Comparison of ENCODE assay signal across 1 cellular context in the genomic region with DNA sequence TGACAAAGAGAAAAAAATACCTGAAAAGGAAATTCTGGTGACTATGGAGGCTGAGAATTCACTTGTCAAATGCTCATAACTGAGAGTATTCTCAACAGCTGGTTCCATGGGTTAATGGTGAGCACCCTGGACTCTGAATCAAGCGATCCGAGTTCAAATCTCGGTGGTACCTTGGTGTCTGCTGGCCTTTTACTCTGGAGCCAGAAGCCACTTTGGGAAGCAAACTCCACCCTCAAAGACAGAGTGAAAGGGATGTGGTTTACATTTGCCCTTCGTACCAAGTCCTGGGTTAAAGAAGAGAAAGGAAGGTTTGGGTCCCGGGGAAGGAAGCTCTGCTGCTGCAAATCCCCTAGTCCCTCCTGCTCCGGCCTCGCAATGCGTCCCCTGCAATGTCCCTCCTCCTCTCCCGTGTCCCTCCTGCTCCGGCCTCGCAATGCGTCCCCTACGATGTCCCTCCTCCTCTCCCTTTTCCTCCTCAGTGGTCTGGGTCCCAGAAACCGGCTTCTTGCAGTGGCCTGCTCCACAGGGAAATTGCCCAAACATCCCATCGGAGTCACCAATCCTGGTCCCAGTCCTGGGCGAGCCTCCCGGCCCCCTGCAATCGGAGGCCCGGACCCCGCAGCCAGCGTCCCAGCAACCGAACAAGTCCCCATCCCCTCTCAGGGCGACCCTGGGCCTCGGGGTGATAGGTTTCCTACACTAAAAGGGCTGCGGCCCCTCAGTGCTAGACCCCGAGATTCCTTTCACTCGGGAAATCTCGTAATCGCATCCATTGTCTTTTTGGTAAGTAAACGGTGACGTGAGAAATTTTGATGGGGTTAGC.
TF ChIP-seq lines count a peak whose summit lies in the region.

No MANE protein-coding gene starts in this region.

TF ChIP-seq in K562, 482 proteins besides CTCF, POLR2A, EP300 and RAD21 (continued from another document):
- TF ChIP-seq, protein P1, sequence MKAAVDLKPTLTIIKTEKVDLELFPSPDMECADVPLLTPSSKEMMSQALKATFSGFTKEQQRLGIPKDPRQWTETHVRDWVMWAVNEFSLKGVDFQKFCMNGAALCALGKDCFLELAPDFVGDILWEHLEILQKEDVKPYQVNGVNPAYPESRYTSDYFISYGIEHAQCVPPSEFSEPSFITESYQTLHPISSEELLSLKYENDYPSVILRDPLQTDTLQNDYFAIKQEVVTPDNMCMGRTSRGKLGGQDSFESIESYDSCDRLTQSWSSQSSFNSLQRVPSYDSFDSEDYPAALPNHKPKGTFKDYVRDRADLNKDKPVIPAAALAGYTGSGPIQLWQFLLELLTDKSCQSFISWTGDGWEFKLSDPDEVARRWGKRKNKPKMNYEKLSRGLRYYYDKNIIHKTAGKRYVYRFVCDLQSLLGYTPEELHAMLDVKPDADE (conservative IDR thresholded peaks at IDR 0.05; ENCODE audit: control insufficient read depth, low read depth, low read length), result no peak; the same call in 1 of the 2 replicates
- TF ChIP-seq ZNF134 (CRISPR knock-in tag; conservative IDR thresholded peaks at IDR 0.05) (no peak), NFIC (IDR thresholded peaks at IDR 0.05) (peak; percentile 22; the same call in 1 of the 2 replicates), ARID2 (IDR thresholded peaks at IDR 0.05) (no peak)
- TF ChIP-seq, protein P2, sequence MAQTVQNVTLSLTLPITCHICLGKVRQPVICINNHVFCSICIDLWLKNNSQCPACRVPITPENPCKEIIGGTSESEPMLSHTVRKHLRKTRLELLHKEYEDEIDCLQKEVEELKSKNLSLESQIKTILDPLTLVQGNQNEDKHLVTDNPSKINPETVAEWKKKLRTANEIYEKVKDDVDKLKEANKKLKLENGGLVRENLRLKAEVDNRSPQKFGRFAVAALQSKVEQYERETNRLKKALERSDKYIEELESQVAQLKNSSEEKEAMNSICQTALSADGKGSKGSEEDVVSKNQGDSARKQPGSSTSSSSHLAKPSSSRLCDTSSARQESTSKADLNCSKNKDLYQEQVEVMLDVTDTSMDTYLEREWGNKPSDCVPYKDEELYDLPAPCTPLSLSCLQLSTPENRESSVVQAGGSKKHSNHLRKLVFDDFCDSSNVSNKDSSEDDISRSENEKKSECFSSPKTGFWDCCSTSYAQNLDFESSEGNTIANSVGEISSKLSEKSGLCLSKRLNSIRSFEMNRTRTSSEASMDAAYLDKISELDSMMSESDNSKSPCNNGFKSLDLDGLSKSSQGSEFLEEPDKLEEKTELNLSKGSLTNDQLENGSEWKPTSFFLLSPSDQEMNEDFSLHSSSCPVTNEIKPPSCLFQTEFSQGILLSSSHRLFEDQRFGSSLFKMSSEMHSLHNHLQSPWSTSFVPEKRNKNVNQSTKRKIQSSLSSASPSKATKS (CRISPR knock-in tag; IDR thresholded peaks at IDR 0.05), result no peak
- TF ChIP-seq, protein P3, sequence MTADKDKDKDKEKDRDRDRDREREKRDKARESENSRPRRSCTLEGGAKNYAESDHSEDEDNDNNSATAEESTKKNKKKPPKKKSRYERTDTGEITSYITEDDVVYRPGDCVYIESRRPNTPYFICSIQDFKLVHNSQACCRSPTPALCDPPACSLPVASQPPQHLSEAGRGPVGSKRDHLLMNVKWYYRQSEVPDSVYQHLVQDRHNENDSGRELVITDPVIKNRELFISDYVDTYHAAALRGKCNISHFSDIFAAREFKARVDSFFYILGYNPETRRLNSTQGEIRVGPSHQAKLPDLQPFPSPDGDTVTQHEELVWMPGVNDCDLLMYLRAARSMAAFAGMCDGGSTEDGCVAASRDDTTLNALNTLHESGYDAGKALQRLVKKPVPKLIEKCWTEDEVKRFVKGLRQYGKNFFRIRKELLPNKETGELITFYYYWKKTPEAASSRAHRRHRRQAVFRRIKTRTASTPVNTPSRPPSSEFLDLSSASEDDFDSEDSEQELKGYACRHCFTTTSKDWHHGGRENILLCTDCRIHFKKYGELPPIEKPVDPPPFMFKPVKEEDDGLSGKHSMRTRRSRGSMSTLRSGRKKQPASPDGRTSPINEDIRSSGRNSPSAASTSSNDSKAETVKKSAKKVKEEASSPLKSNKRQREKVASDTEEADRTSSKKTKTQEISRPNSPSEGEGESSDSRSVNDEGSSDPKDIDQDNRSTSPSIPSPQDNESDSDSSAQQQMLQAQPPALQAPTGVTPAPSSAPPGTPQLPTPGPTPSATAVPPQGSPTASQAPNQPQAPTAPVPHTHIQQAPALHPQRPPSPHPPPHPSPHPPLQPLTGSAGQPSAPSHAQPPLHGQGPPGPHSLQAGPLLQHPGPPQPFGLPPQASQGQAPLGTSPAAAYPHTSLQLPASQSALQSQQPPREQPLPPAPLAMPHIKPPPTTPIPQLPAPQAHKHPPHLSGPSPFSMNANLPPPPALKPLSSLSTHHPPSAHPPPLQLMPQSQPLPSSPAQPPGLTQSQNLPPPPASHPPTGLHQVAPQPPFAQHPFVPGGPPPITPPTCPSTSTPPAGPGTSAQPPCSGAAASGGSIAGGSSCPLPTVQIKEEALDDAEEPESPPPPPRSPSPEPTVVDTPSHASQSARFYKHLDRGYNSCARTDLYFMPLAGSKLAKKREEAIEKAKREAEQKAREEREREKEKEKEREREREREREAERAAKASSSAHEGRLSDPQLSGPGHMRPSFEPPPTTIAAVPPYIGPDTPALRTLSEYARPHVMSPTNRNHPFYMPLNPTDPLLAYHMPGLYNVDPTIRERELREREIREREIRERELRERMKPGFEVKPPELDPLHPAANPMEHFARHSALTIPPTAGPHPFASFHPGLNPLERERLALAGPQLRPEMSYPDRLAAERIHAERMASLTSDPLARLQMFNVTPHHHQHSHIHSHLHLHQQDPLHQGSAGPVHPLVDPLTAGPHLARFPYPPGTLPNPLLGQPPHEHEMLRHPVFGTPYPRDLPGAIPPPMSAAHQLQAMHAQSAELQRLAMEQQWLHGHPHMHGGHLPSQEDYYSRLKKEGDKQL (CRISPR knock-in tag; IDR thresholded peaks at IDR 0.05; ENCODE audit: borderline replicate concordance), result no peak
- TF ChIP-seq, protein P4, sequence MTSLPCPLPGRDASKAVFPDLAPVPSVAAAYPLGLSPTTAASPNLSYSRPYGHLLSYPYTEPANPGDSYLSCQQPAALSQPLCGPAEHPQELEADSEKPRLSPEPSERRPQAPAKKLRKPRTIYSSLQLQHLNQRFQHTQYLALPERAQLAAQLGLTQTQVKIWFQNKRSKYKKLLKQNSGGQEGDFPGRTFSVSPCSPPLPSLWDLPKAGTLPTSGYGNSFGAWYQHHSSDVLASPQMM (CRISPR knock-in tag; IDR thresholded peaks at IDR 0.05), result no peak
- TF ChIP-seq, protein P5, sequence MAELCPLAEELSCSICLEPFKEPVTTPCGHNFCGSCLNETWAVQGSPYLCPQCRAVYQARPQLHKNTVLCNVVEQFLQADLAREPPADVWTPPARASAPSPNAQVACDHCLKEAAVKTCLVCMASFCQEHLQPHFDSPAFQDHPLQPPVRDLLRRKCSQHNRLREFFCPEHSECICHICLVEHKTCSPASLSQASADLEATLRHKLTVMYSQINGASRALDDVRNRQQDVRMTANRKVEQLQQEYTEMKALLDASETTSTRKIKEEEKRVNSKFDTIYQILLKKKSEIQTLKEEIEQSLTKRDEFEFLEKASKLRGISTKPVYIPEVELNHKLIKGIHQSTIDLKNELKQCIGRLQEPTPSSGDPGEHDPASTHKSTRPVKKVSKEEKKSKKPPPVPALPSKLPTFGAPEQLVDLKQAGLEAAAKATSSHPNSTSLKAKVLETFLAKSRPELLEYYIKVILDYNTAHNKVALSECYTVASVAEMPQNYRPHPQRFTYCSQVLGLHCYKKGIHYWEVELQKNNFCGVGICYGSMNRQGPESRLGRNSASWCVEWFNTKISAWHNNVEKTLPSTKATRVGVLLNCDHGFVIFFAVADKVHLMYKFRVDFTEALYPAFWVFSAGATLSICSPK (IDR thresholded peaks at IDR 0.05; ENCODE audit: borderline replicate concordance), result no peak
